In the genomic region with DNA sequence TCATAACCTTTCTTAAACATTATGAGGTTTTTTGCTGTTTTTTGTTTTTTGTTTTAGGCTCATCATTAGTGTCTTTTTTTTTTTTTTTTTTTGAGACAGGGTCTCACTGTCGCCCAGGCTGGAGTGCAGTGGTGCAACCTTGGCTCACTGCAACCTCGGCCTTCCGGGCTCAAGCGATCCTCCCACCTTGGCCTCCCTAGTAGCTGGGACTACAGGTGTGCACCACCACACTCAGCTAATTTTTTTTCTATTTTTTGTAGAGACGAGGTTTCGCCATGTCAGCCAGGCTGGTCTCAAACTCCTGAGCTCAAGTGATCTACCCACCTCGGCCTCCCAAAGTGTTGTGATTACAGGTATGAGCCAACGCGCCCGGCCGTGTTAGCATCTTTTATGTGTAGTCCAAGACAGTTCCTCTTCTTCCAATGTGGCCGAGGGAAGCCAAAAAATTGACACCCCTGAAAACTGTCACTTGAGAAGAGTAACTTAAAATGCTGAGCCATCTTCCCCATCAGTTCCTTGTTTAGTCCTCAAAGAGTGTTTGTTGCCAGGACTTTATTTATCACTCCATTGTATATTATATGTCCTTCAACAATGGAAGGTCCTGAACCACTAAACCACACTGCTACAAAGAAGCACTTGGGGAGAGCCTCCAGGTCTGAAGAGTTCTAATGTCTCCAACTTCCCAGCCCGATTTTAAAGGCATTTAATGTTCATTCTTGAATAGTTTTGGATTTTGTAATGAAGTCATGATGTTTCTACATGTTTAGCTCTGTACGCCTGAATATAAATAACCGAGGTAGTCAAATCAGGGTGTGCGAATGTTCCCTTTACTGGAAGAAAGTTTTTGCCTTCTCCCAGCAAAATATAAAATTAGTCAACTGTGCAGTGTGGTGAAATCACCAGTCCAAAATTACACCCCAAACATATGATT, we compare ENCODE assay signal across 13 cellular contexts. TPM values are rescaled to one million over a fixed set of nuclear protein-coding genes. Genes with fewer than 3 reads are reported as not detected.
DNase-seq lines count a peak whose midpoint lies in the region; ATAC-seq, FAIRE-seq and TF ChIP-seq lines count a peak whose summit lies in the region.
"Had no signal": no experiment of that assay in that cellular context is flagged by ENCODE, and none has a peak within 500 bp of the region (broad histone marks: within the 10 kb centered on the region; RNA-seq: fewer than 3 reads in every experiment).

No MANE protein-coding gene starts in this region.

- H3K4me3 ChIP-seq in neutrophil (ENCODE audit: low read depth in 1 of 2, low read length in 1 of 2) (peak overlapping the region; percentile 65 to 70), PC-9 (no peak overlapping the region)
- H3K4me3 ChIP-seq: K562 had no signal

- H2AFZ ChIP-seq in PC-9, result no peak overlapping the region

- CTCF ChIA-PET in PC-9 (lab: Charles Lee), result no interaction called here

- no peak for ATAC-seq in activated T-helper 17 cell treated with anti-CD3 and anti-CD28 coated beads, Interleukin-2, amount 50 U/mL, for 72 hours (replicated peaks)
- ATAC-seq: K562 had no signal

- H3K79me2 ChIP-seq in PC-9 (ENCODE audit: low read depth), result peaks cover 41% of the 10 kb centered on the region

- no peak for TF ChIP-seq CTCF in neutrophil (IDR thresholded peaks at IDR 0.05)
- no peak for TF ChIP-seq CTCF in PC-9 (conservative IDR thresholded peaks at IDR 0.05)

- intact Hi-C loops in PC-9 (cut with micrococcal nuclease; ENCODE audit: unreplicated experiment), result no loop called here

- peak overlapping the region; percentile 72 for H3K27ac Mint-ChIP-seq in activated T-helper 17 cell treated with anti-CD3 and anti-CD28 coated beads, Interleukin-2, amount 50 U/mL, for 72 hours

- peak; percentile 21 for FAIRE-seq in GM12892 (lab: Jason Lieb, UNC)
- FAIRE-seq: H54, K562 had no signal

- H3K36me3 Mint-ChIP-seq in activated T-helper 17 cell treated with anti-CD3 and anti-CD28 coated beads, Interleukin-2, amount 50 U/mL, for 72 hours (ENCODE audit: low read depth), result no peaks in the 10 kb centered on the region

- H3K27me3 Mint-ChIP-seq in activated T-helper 17 cell treated with anti-CD3 and anti-CD28 coated beads, Interleukin-2, amount 50 U/mL, for 72 hours, result no peaks in the 10 kb centered on the region

- peaks cover 29% of the 10 kb centered on the region for H3K4me1 Mint-ChIP-seq in activated T-helper 17 cell treated with anti-CD3 and anti-CD28 coated beads, Interleukin-2, amount 50 U/mL, for 72 hours

- no peaks in the 10 kb centered on the region for H3K9me2 ChIP-seq in PC-9 (ENCODE audit: insufficient read depth)

- POLR2A ChIA-PET in PC-9 (lab: Charles Lee; ENCODE audit: unreplicated experiment), result no interaction called here

- no peaks in the 10 kb centered on the region for H3K9me3 Mint-ChIP-seq in activated T-helper 17 cell treated with anti-CD3 and anti-CD28 coated beads, Interleukin-2, amount 50 U/mL, for 72 hours

- peaks cover 97 to 98% of the 10 kb centered on the region in 2 experiments for H3K4me1 ChIP-seq in neutrophil (ENCODE audit: control insufficient read depth in 1 of 2, insufficient read depth in 1 of 2, low read depth in 1 of 2, low read length in 1 of 2)
- no peaks in the 10 kb centered on the region for H3K4me1 ChIP-seq in PC-9 (replicated peaks; ENCODE audit: insufficient read depth)

- H3K9me3 ChIP-seq in neutrophil (no peaks in the 10 kb centered on the region), PC-9 (ENCODE audit: insufficient read depth, low read depth) (no peaks in the 10 kb centered on the region)

- DNase-seq in activated CD8-positive, alpha-beta memory T cell treated with anti-CD3 and anti-CD28 coated beads for 24 hours, result peak; percentile 28
- DNase-seq in activated CD8-positive, alpha-beta memory T cell treated with anti-CD3 and anti-CD28 coated beads, Interleukin-2, amount 50 U/mL, for 4 hours, result no peak
- DNase-seq in GM12892 (ENCODE audit: insufficient read length) (no peak), PC-9 (no peak)
- no peak for DNase-seq in activated CD4-positive, alpha-beta T cell treated with anti-CD3 and anti-CD28 coated beads for 4 hours
- no peak for DNase-seq in activated effector memory CD4-positive, alpha-beta T cell treated with anti-CD3 and anti-CD28 coated beads, Interleukin-2, amount 50 U/mL, for 16 hours
- DNase-seq: ACHN, NCI-H510A treated with DMSO at 0.1 percent for 48 hours had no signal

- peaks cover 5% of the 10 kb centered on the region for H3K36me3 ChIP-seq in neutrophil
- no peaks in the 10 kb centered on the region; the same call in 1 of the 2 replicates for H3K36me3 ChIP-seq in PC-9 (ENCODE audit: low read depth)

- H3K27ac ChIP-seq in neutrophil, result peak overlapping the region; percentile 91
- H3K27ac ChIP-seq in PC-9, result no peak overlapping the region
- H3K27ac ChIP-seq: epithelial cell of prostate had no signal

- no TSS peak for BruUV-seq in PC-9 (replicated peaks; lab: Mats Ljungman, UMichigan)

- TF ChIP-seq POLR2A in GM12892 (IDR thresholded peaks at IDR 0.05; ENCODE audit: low read depth, low read length), result no peak

- peak overlapping the region; percentile 67 for H3K4me3 Mint-ChIP-seq in activated T-helper 17 cell treated with anti-CD3 and anti-CD28 coated beads, Interleukin-2, amount 50 U/mL, for 72 hours

- H3K4me2 ChIP-seq in PC-9, result no peak overlapping the region

- H4K20me1 ChIP-seq in PC-9 (ENCODE audit: insufficient read depth), result peaks cover 14% of the 10 kb centered on the region

- no peaks in the 10 kb centered on the region for H3K27me3 ChIP-seq in neutrophil
- no peaks in the 10 kb centered on the region for H3K27me3 ChIP-seq in PC-9 (ENCODE audit: insufficient read depth, low read depth)

- no peaks in the 10 kb centered on the region for H3F3A ChIP-seq in PC-9 (ENCODE audit: insufficient read depth, low read depth)

RNA-seq across cellular contexts. Expression of a gene that starts 26.4 kb away (rescaled TPM):
- polyA plus RNA-seq in GM12892 (2012; ENCODE audit: missing spikeins), result 2.5 TPM
- 10 to 100 TPM in 1 of 2 donors, 1 to 10 TPM in 1; 3.7 to 22.8 TPM for total RNA-seq in activated T-helper 17 cell treated with anti-CD3 and anti-CD28 coated beads, Interleukin-2, amount 50 U/mL, for 72 hours
- 31.5 and 32.7 TPM in 2 replicates for total RNA-seq in PC-9 (2021)
